16 cellular contexts compared by ENCODE assay signal in the genomic region with DNA sequence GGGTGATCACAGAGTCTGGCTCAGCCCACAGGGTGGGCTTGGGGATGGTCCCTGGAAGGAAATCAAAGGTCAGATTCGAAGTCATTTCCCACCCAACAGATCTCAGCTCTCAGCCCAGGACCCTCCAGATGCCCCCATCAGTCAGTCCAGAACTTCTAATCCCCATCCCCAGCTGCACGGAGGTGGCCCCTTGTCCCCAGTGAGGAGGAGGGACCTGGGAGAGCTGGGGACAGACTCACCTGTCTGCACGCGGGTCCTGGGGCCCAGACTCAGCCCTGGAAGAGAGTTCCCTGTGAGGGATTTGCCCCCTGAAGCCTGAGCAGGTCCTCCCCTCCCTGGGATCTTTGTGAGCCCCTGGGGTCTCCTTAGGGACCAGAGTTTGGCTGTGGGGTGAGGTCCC. TPM values are rescaled to one million over a fixed set of nuclear protein-coding genes. Genes with fewer than 3 reads are reported as not detected.
DNase-seq lines count a peak whose midpoint lies in the region; ATAC-seq and TF ChIP-seq lines count a peak whose summit lies in the region.
"Not testable (repeated sequence)": the region's sequence is repeated elsewhere in the genome, so short reads cannot be mapped to it uniquely, and the experiment has no call there.
"Had no signal": no experiment of that assay in that cellular context is flagged by ENCODE, and none has a peak within 500 bp of the region (broad histone marks: within the 10 kb centered on the region; RNA-seq: fewer than 3 reads in every experiment).

No MANE protein-coding gene starts in this region.

- intact Hi-C loops in left ventricle myocardium inferior (cut with micrococcal nuclease); lower lobe of right lung (cut with DNase I); upper lobe of right lung (cut with DNase I): not testable (repeated sequence)
- intact Hi-C loops in stomach (cut with DNase I; ENCODE audit: low total_unique reads): loop anchor here (5.0 kb wide), 1 partner anchor 307 kb away; no protein-coding TSS in a partner anchor

- H3K9me3 ChIP-seq in DOHH2 (ENCODE audit: control insufficient read depth, insufficient read depth, low read length); left ventricle myocardium inferior (replicated peaks); lower lobe of right lung; stomach; upper lobe of right lung: not testable (repeated sequence)

- TF ChIP-seq EP300 in stomach (IDR thresholded peaks at IDR 0.05): not testable (repeated sequence)

- not testable (repeated sequence) for H4K20me1 ChIP-seq in DOHH2 (ENCODE audit: control insufficient read depth, insufficient read depth, low read depth, low read length)

- not testable (repeated sequence) for H3K9me3 Mint-ChIP-seq in osteocyte (ENCODE audit: unreplicated experiment)

- not testable (repeated sequence) for H3K27ac ChIP-seq in DOHH2 (ENCODE audit: low read depth, low read length); left ventricle myocardium inferior (replicated peaks); upper lobe of right lung
- H3K27ac ChIP-seq in coronary artery (peak overlapping the region in 1 of 2 donors; percentile 69), lower lobe of right lung (peak overlapping the region; percentile 73), stomach (peak overlapping the region in 2 of 5 donors; percentile 60 to 66)

- not testable (repeated sequence) for H3K36me3 Mint-ChIP-seq in osteocyte (ENCODE audit: unreplicated experiment)

- TF ChIP-seq CTCF in DOHH2 (IDR thresholded peaks at IDR 0.05; ENCODE audit: low read depth, low read length, poor library complexity, severe bottlenecking); coronary artery (IDR thresholded peaks at IDR 0.05); left ventricle myocardium inferior (IDR thresholded peaks at IDR 0.05; ENCODE audit: borderline replicate concordance); lower lobe of right lung (IDR thresholded peaks at IDR 0.05); osteocyte (IDR thresholded peaks at IDR 0.05); stomach (IDR thresholded peaks at IDR 0.05); upper lobe of right lung (IDR thresholded peaks at IDR 0.05): not testable (repeated sequence)

- not testable (repeated sequence) for H3K27me3 Mint-ChIP-seq in osteocyte (ENCODE audit: unreplicated experiment)

- not testable (repeated sequence) for H3K4me1 Mint-ChIP-seq in osteocyte (ENCODE audit: unreplicated experiment)

- not testable (repeated sequence) for H3K79me2 ChIP-seq in DOHH2 (ENCODE audit: control insufficient read depth, low read length)

- H3K4me3 ChIP-seq in DOHH2 (ENCODE audit: low read length): not testable (repeated sequence)
- H3K4me3 ChIP-seq in coronary artery: peak overlapping the region; percentile 44
- H3K4me3 ChIP-seq in left ventricle myocardium inferior: peak overlapping the region; percentile 33
- peak overlapping the region; percentile 41 for H3K4me3 ChIP-seq in lower lobe of right lung
- peak overlapping the region in 3 of 4 donors; percentile 17 to 36 (median 22) for H3K4me3 ChIP-seq in stomach
- H3K4me3 ChIP-seq in upper lobe of right lung: peak overlapping the region; percentile 24

- not testable (repeated sequence) for DNase-seq in coronary artery (ENCODE audit: low spot score); left ventricle myocardium inferior; lower lobe of right lung; stomach; upper lobe of right lung
- peak; percentile 76 for DNase-seq in osteocyte (ENCODE audit: extremely low spot score, unreplicated experiment)

- not testable (repeated sequence) for H3K27me3 ChIP-seq in DOHH2 (ENCODE audit: control insufficient read depth, low read length); upper lobe of right lung
- H3K27me3 ChIP-seq in left ventricle myocardium inferior (ENCODE audit: low read depth): peaks cover 93% of the 10 kb centered on the region
- peaks cover 20% of the 10 kb centered on the region for H3K27me3 ChIP-seq in lower lobe of right lung (ENCODE audit: low read depth)
- peaks cover 0 to 75% (median 9%) of the 10 kb centered on the region in 3 donors for H3K27me3 ChIP-seq in stomach

- peak overlapping the region; percentile 64 for H3K4me2 ChIP-seq in DOHH2 (ENCODE audit: low read length)

- peaks cover 54% of the 10 kb centered on the region for H3K4me1 ChIP-seq in DOHH2 (ENCODE audit: control insufficient read depth, low read length)
- not testable (repeated sequence) for H3K4me1 ChIP-seq in left ventricle myocardium inferior, lower lobe of right lung, stomach, upper lobe of right lung

- H3K36me3 ChIP-seq in DOHH2 (ENCODE audit: control insufficient read depth, low read length); left ventricle myocardium inferior; lower lobe of right lung; stomach; upper lobe of right lung: not testable (repeated sequence)

- not testable (repeated sequence) for H3K4me3 Mint-ChIP-seq in osteocyte (ENCODE audit: unreplicated experiment)

- H3K9me2 ChIP-seq in DOHH2 (replicated peaks; ENCODE audit: control insufficient read depth, low read length): not testable (repeated sequence)

- ATAC-seq in lower lobe of right lung, upper lobe of right lung: not testable (repeated sequence)

- H3F3A ChIP-seq in DOHH2 (ENCODE audit: control insufficient read depth, insufficient read depth): not testable (repeated sequence)

- 28 to 70% (median 29%) methylated on average over 2 to 4 of the region's 4 CpGs for WGBS in stomach, 5 donors

- TF ChIP-seq POLR2A in stomach (IDR thresholded peaks at IDR 0.05): not testable (repeated sequence)

- H3K27ac Mint-ChIP-seq in osteocyte (ENCODE audit: unreplicated experiment): not testable (repeated sequence)

RNA-seq across cellular contexts. Expression of gene LILRB2, which starts 0.9 kb away (rescaled TPM):
- total RNA-seq in left ventricle myocardium inferior: 1.7 TPM
- 26.1 TPM for total RNA-seq in lower lobe of right lung
- total RNA-seq in osteocyte: not detected in 2 replicates
- total RNA-seq in stomach: 1 to 10 TPM in 3 of 5 donors, under 1 TPM in 1, not detected in 1; 0.87 to 2.2 (median 1.2) TPM
- 1 to 10 TPM; 1.1 to 2.0 (median 1.2) TPM for polyA plus RNA-seq in stomach
- 18.8 TPM for total RNA-seq in upper lobe of right lung
- total RNA-seq: Calu3, G401, H4, HepG2, HFFc6 had no signal
- polyA plus RNA-seq: A549, AG04450, BJ, HepG2 had no signal

RNA-seq across cellular contexts. Expression of gene LILRB5, which starts 23.0 kb away (rescaled TPM):
- total RNA-seq in left ventricle myocardium inferior: 5.7 TPM
- total RNA-seq in lower lobe of right lung: 16.0 TPM
- not detected in 2 replicates for total RNA-seq in osteocyte
- 10 to 100 TPM in 1 of 5 donors, 1 to 10 TPM in 3, not detected in 1; 2.8 to 40.8 (median 5.0) TPM for total RNA-seq in stomach
- polyA plus RNA-seq in stomach: 1 to 10 TPM in 2 of 3 donors, under 1 TPM in 1; 0.28 to 3.4 (median 3.0) TPM
- 9.1 TPM for total RNA-seq in upper lobe of right lung
- total RNA-seq: Calu3; CD4-positive, alpha-beta T cell; G401; H4; HepG2; HFFc6 had no signal
- polyA plus RNA-seq: A549, AG04450, BJ, HepG2 had no signal

RNA-seq across cellular contexts. Expression of gene LILRA5, which starts 32.9 kb away (rescaled TPM):
- total RNA-seq in left ventricle myocardium inferior (0.66 TPM), lower lobe of right lung (21.9 TPM), osteocyte (not detected in 2 replicates), stomach (1 to 10 TPM in 3 of 5 donors, not detected in 2; 2.6 to 8.5 (median 2.9) TPM), upper lobe of right lung (13.5 TPM)
- polyA plus RNA-seq in stomach: 1 to 10 TPM; 1.1 to 2.9 (median 1.2) TPM
- total RNA-seq: Calu3, G401, H4, HepG2, HFFc6 had no signal
- polyA plus RNA-seq: A549, AG04450, BJ, HepG2 had no signal

RNA-seq across cellular contexts. Expression of gene LILRA6, which starts 37.4 kb away (rescaled TPM):
- total RNA-seq in left ventricle myocardium inferior: 1.2 TPM
- total RNA-seq in lower lobe of right lung: 36.9 TPM
- total RNA-seq in osteocyte: not detected in 2 replicates
- 1 to 10 TPM in 2 of 5 donors, under 1 TPM in 2, not detected in 1; 0.37 to 3.8 (median 1.4) TPM for total RNA-seq in stomach
- 1 to 10 TPM in 1 of 3 donors, under 1 TPM in 2; 0.20 to 1.8 (median 0.81) TPM for polyA plus RNA-seq in stomach
- 21.4 TPM for total RNA-seq in upper lobe of right lung
- total RNA-seq: Calu3, G401, H4, HepG2, HFFc6 had no signal
- polyA plus RNA-seq: A549, AG04450, BJ, HepG2 had no signal

RNA-seq across cellular contexts. Expression of gene LILRB3, which starts 57.2 kb away (rescaled TPM):
- total RNA-seq in left ventricle myocardium inferior (4.7 TPM), lower lobe of right lung (85.6 TPM), osteocyte (not detected in 2 replicates), stomach (10 to 100 TPM in 1 of 5 donors, 1 to 10 TPM in 2, under 1 TPM in 1, not detected in 1; 0.89 to 74.7 (median 2.4) TPM), upper lobe of right lung (61.5 TPM)
- 1 to 10 TPM; 1.7 to 3.0 (median 2.5) TPM for polyA plus RNA-seq in stomach
- total RNA-seq: Calu3, H4, HepG2, HFFc6 had no signal
- polyA plus RNA-seq: A549, AG04450, BJ had no signal
